ENCODE assay signal across 1 cellular context in genomic region chr5:89827960-89828359, GRCh38.
TF ChIP-seq lines count a peak whose summit lies in the region.

No MANE protein-coding gene starts in this region.

TF ChIP-seq in GM23338, 12 proteins besides CTCF, POLR2A, EP300 and RAD21 (continued from another document):
- TF ChIP-seq ZNF462 (CRISPR knock-in tag; IDR thresholded peaks at IDR 0.05) = no peak
- no peak for TF ChIP-seq JUNB (IDR thresholded peaks at IDR 0.05; ENCODE audit: unreplicated experiment)
